Comparison of ENCODE assay signal across 27 cellular contexts in the genomic region with DNA sequence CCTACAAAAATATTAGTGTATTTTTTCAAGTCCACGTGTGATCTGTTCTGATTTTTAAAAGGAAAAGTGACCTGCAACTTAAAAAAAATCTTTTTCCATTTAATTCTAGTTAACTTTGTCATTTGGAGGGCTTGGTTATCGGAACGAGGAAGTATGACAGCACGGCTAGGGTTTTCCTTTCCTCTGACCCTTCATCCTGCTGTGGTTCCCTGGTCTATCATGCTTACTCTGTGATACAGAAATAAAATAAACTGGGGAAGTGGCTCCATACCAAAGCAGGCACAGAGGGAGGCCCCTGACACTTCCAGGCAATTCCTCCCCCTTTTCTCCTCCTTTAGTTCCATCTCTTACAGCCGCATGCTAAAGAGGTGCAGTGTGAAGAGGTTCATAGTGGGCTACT.
"Had no signal": no experiment of that assay in that cellular context is flagged by ENCODE, and none has a peak within 500 bp of the region (broad histone marks: within the 10 kb centered on the region; RNA-seq: fewer than 3 reads in every experiment).

No MANE protein-coding gene starts in this region.

- ATAC-seq: stimulated activated effector memory CD8-positive, alpha-beta T cell treated with anti-CD3 and anti-CD28 coated beads, Interleukin-12 subunit alpha, Interleukin-12 subunit beta, amount 100 ng/mL, for 72 hours; stimulated activated memory B cell treated with anti-CD40 and anti-IgM and Interleukin-4, amounts not matched to agents 10 μg/mL and 1 μg/mL and 100 μg/mL, for 72 hours; stimulated activated naive CD8-positive, alpha-beta T cell treated with anti-CD3 and anti-CD28 coated beads, Interleukin-15, amount 100 ng/mL, for 72 hours; stimulated activated naive CD8-positive, alpha-beta T cell treated with anti-CD3 and anti-CD28 coated beads, Interleukin-15, Interleukin-2, amounts not matched to agents 100 U/mL and 50 U/mL, for 24 hours; upper lobe of right lung had no signal

- H3K9me3 ChIP-seq: stomach, suprapubic skin, testis, thoracic aorta, thyroid gland, tibial artery, upper lobe of left lung, upper lobe of right lung, uterus, vagina had no signal

- DNase-seq: stimulated activated CD4-positive, alpha-beta T cell treated with anti-CD3 and anti-CD28 coated beads, Interleukin-2, amount 100 ng/mL, for 48 hours; stimulated activated CD4-positive, alpha-beta T cell treated with anti-CD3 and anti-CD28 coated beads, Interleukin-4, amount 100 ng/mL, for 1 hour; stimulated activated CD4-positive, alpha-beta T cell treated with anti-CD3 and anti-CD28 coated beads, Interleukin-4, amount 100 ng/mL, for 24 hours; stimulated activated CD4-positive, alpha-beta T cell treated with anti-CD3 and anti-CD28 coated beads, Interleukin-4, amount 100 ng/mL, for 4 hours; stimulated activated CD8-positive, alpha-beta memory T cell treated with anti-CD3 and anti-CD28 coated beads, Interleukin-4, amount 100 ng/mL, for 48 hours; stimulated activated naive B cell treated with anti-CD40 and anti-IgM and Interleukin-4, amounts not matched to agents 10 μg/mL and 1 μg/mL and 100 μg/mL, for 72 hours; stimulated activated naive CD4-positive, alpha-beta T cell; stimulated activated naive CD4-positive, alpha-beta T cell treated with Interleukin-2 at 50 U/mL for 16 hours; stimulated activated naive CD8-positive, alpha-beta T cell treated with anti-CD3 and anti-CD28 coated beads, Interleukin-15, amount 100 ng/mL, for 72 hours; stimulated activated naive CD8-positive, alpha-beta T cell treated with anti-CD3 and anti-CD28 coated beads, Interleukin-15, Interleukin-2, amounts not matched to agents 100 U/mL and 50 U/mL, for 24 hours; stomach; substantia nigra; testis; thyroid gland; tibial artery; transverse colon; trophoblast cell; upper lobe of left lung; upper lobe of right lung; uterus had no signal

- H3K4me1 ChIP-seq: stomach, suprapubic skin, testis, thyroid gland, tibial artery, tibial nerve, transverse colon, upper lobe of left lung, upper lobe of right lung, uterus, vagina had no signal

- H3K27ac ChIP-seq: stomach, suprapubic skin, testis, thoracic aorta, thyroid gland, tibial artery, tibial nerve, transverse colon, upper lobe of left lung, upper lobe of right lung, uterus, vagina had no signal

- FAIRE-seq: urothelium cell line had no signal

- H3K4me3 ChIP-seq: stomach, suprapubic skin, testis, thoracic aorta, thyroid gland, tibial artery, tibial nerve, transverse colon, upper lobe of left lung, upper lobe of right lung, uterus, vagina had no signal

- H3K36me3 ChIP-seq: stomach, suprapubic skin, thoracic aorta, thyroid gland, tibial artery, tibial nerve, transverse colon, upper lobe of left lung, upper lobe of right lung, uterus, vagina had no signal

- H3K27me3 ChIP-seq: stomach, suprapubic skin, testis, thyroid gland, tibial artery, tibial nerve, transverse colon, upper lobe of left lung, upper lobe of right lung, uterus, vagina had no signal
